In the genomic region with DNA sequence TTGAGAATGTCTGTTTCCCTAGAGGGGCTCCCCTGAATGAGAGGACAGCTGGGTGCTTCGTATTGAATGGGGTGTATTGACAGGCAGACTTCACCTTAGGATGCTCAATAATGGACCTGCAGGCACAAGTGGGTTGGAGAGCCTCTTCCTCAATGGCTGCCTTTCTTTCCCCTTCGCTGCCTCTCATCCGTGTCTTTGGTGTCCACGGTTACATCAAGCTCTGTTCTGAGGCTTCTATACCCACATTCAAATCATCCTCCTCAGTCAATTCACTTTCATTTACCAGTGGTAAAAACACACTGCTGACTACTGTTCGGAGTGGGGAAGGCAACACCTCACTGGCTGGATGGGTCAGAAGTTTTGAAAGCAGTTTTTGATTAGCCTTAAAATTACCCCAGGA, we compare ENCODE assay signal across 28 cellular contexts. TPM values are rescaled to one million over a fixed set of nuclear protein-coding genes. Genes with fewer than 3 reads are reported as not detected.
"Had no signal": no experiment of that assay in that cellular context is flagged by ENCODE, and none has a peak within 500 bp of the region (broad histone marks: within the 10 kb centered on the region; RNA-seq: fewer than 3 reads in every experiment).

No MANE protein-coding gene starts in this region.

- H3K36me3 ChIP-seq: esophagus squamous epithelium, heart right ventricle, left lung, prostate gland, spleen, tibial artery had no signal

- H3K4me1 ChIP-seq: esophagus squamous epithelium, left lung, prostate gland, testis, tibial artery had no signal

- H3K27me3 ChIP-seq: heart right ventricle, left lung, spleen, testis, tibial artery had no signal

- ATAC-seq: heart right ventricle; left cardiac atrium; left lung; mucosa of descending colon; natural killer cell treated with Interleukin-12 subunit alpha and Interleukin-12 subunit beta and Interleukin-15 and Interleukin-18, amount 100 ng/mL, for 72 hours; right cardiac atrium; stimulated activated memory B cell treated with anti-CD40 and anti-IgM and Interleukin-4, amounts not matched to agents 10 μg/mL and 1 μg/mL and 100 μg/mL, for 72 hours; stimulated activated naive CD8-positive, alpha-beta T cell treated with anti-CD3 and anti-CD28 coated beads, Interleukin-15, Interleukin-2, amounts not matched to agents 100 U/mL and 50 U/mL, for 24 hours had no signal

- H3K4me3 ChIP-seq: coronary artery, esophagus squamous epithelium, heart right ventricle, left lung, mucosa of descending colon, prostate gland, skin epidermis, spleen, testis, tibial artery had no signal

- H3K9me3 ChIP-seq: esophagus squamous epithelium, heart right ventricle, left lung, mucosa of descending colon, prostate gland, spleen, testis, tibial artery had no signal

- DNase-seq: dermis blood vessel endothelial cell; effector memory CD4-positive, alpha-beta T cell; esophagus squamous epithelium; foreskin melanocyte; glutamatergic neuron; heart right ventricle; hippocampal formation; left cardiac atrium; left lung; mesenchymal stem cell; mucosa of descending colon; naive B cell; nucleus accumbens; right cardiac atrium; spleen; stimulated activated CD4-positive, alpha-beta T cell treated with anti-CD3 and anti-CD28 coated beads, Interleukin-4, amount 100 ng/mL, for 4 hours; stimulated activated naive CD8-positive, alpha-beta T cell treated with anti-CD3 and anti-CD28 coated beads, Interleukin-15, Interleukin-2, amounts not matched to agents 100 U/mL and 50 U/mL, for 24 hours; substantia nigra; testis; tibial artery had no signal

- H3K27ac ChIP-seq: coronary artery, esophagus squamous epithelium, heart right ventricle, left lung, prostate gland, skin epidermis, spleen, testis, tibial artery had no signal

RNA-seq across cellular contexts. Expression of a gene that starts 20.6 kb away (rescaled TPM):
- total RNA-seq: dermis blood vessel endothelial cell; endothelial cell of umbilical vein; esophagus squamous epithelium; heart right ventricle; kidney epithelial cell; left lung; lung microvascular endothelial cell; natural killer cell treated with Interleukin-12 subunit alpha and Interleukin-12 subunit beta and Interleukin-15 and Interleukin-18, amount 100 ng/mL, for 72 hours; testis had no signal
